Comparison of ENCODE assay signal across 21 cellular contexts in genomic region chr9:133948571-133949485, GRCh38. TPM values are rescaled to one million over a fixed set of nuclear protein-coding genes. Genes with fewer than 3 reads are reported as not detected.
DNase-seq lines count a peak whose midpoint lies in the region; ATAC-seq and TF ChIP-seq lines count a peak whose summit lies in the region.
"Had no signal": no experiment of that assay in that cellular context is flagged by ENCODE, and none has a peak within 500 bp of the region (broad histone marks: within the 10 kb centered on the region; RNA-seq: fewer than 3 reads in every experiment).

No MANE protein-coding gene starts in this region.

- intact Hi-C loops in right cardiac atrium (cut with DNase I), result loop anchor here in 1 of 4 donors (2.0 kb wide), 1 partner anchor 42 kb away; no protein-coding TSS in a partner anchor
- intact Hi-C loops in naive thymus-derived CD4-positive, alpha-beta T cell (cut with micrococcal nuclease), result no loop called here

- 89% methylated on average over 31 of the region's 31 CpGs for WGBS in right cardiac atrium

- no peaks in the 10 kb centered on the region for H3K36me3 Mint-ChIP-seq in naive thymus-derived CD4-positive, alpha-beta T cell

- H3K4me1 Mint-ChIP-seq in naive thymus-derived CD4-positive, alpha-beta T cell, result peaks cover 0 to 3% (median under 1%) of the 10 kb centered on the region in 7 donors

- H3K27ac ChIP-seq in right cardiac atrium (ENCODE audit: low read length) (no peak overlapping the region), foreskin keratinocyte (no peak overlapping the region)
- no peak overlapping the region for H3K27ac ChIP-seq in naive thymus-derived CD4-positive, alpha-beta T cell (ENCODE audit: low read depth, low read length)
- H3K27ac ChIP-seq: 22Rv1, coronary artery, prostate gland had no signal

- no peaks in the 10 kb centered on the region for H3K36me3 ChIP-seq in naive thymus-derived CD4-positive, alpha-beta T cell (ENCODE audit: control insufficient read depth in 2 of 3, insufficient read depth in 3 of 3, low read length in 3 of 3)
- H3K36me3 ChIP-seq: prostate gland had no signal

- H3K27me3 ChIP-seq in right cardiac atrium (ENCODE audit: control insufficient read depth, insufficient read depth) (no peaks in the 10 kb centered on the region), foreskin keratinocyte (no peaks in the 10 kb centered on the region)
- H3K27me3 ChIP-seq in naive thymus-derived CD4-positive, alpha-beta T cell (ENCODE audit: control insufficient read depth in 2 of 2, insufficient read depth in 2 of 2, low read length in 2 of 2), result no peaks in the 10 kb centered on the region

- no peak overlapping the region for H3K27ac Mint-ChIP-seq in naive thymus-derived CD4-positive, alpha-beta T cell

- no peak overlapping the region for H3K4me3 ChIP-seq in right cardiac atrium (ENCODE audit: low read length)
- no peak overlapping the region for H3K4me3 ChIP-seq in naive thymus-derived CD4-positive, alpha-beta T cell (ENCODE audit: low read length)
- H3K4me3 ChIP-seq: coronary artery, prostate gland had no signal

- ATAC-seq in right cardiac atrium (no peak), foreskin keratinocyte (no peak), HG02763 (IDR thresholded peaks at IDR 0.05; ENCODE audit: unreplicated experiment) (no peak)
- ATAC-seq in naive thymus-derived CD4-positive, alpha-beta T cell, result no peak
- ATAC-seq: HCT116 had no signal

- no peaks in the 10 kb centered on the region for H3K27me3 Mint-ChIP-seq in naive thymus-derived CD4-positive, alpha-beta T cell

- POLR2A ChIA-PET in naive thymus-derived CD4-positive, alpha-beta T cell (lab: Charles Lee), result no interaction called here

- H3K4me1 ChIP-seq in right cardiac atrium (ENCODE audit: control insufficient read depth, insufficient read depth, low read length), result peaks cover 3% of the 10 kb centered on the region
- peaks cover 3% of the 10 kb centered on the region for H3K4me1 ChIP-seq in foreskin keratinocyte
- no peaks in the 10 kb centered on the region for H3K4me1 ChIP-seq in naive thymus-derived CD4-positive, alpha-beta T cell (ENCODE audit: control insufficient read depth in 2 of 2, insufficient read depth in 2 of 2, low read length in 2 of 2)
- H3K4me1 ChIP-seq: prostate gland had no signal

- no peaks in the 10 kb centered on the region for H3K9me3 ChIP-seq in right cardiac atrium (ENCODE audit: control insufficient read depth, low read length)
- H3K9me3 ChIP-seq in naive thymus-derived CD4-positive, alpha-beta T cell (ENCODE audit: control insufficient read depth in 2 of 3, low read length in 3 of 3), result no peaks in the 10 kb centered on the region
- H3K9me3 ChIP-seq: prostate gland had no signal

- no peaks in the 10 kb centered on the region for H3K9me3 Mint-ChIP-seq in naive thymus-derived CD4-positive, alpha-beta T cell

- DNase-seq in DMS79 treated with DMSO at 0.1 percent for 48 hours (lab: John Stamatoyannopoulos, UW) (peak; percentile 50), DMS79 (lab: John Stamatoyannopoulos, UW) (no peak), RPMI7951 (ENCODE audit: low read depth) (peak; percentile 34), right cardiac atrium (peak; percentile 10 to 35 (median 30)), retina (peak; percentile 47), foreskin keratinocyte (no peak)
- no peak for DNase-seq in naive thymus-derived CD4-positive, alpha-beta T cell
- DNase-seq: activated CD4-positive, alpha-beta T cell treated with anti-CD3 and anti-CD28 coated beads for 4 hours; activated CD8-positive, alpha-beta memory T cell treated with anti-CD3 and anti-CD28 coated beads, Interleukin-2, amount 50 U/mL, for 4 hours; activated gamma-delta T cell; anterior cingulate cortex; DMS 273 treated with DMSO at 0.1 percent for 48 hours; foreskin fibroblast; NCI-H2029; NCI-H748 treated with DMSO at 0.1 percent for 48 hours; stimulated activated naive CD4-positive, alpha-beta T cell had no signal

- CTCF ChIA-PET in naive thymus-derived CD4-positive, alpha-beta T cell (lab: Charles Lee), result no interaction called here

- no peak for TF ChIP-seq CTCF in foreskin keratinocyte (conservative IDR thresholded peaks at IDR 0.05)

- H3K4me3 Mint-ChIP-seq in naive thymus-derived CD4-positive, alpha-beta T cell, result no peak overlapping the region

RNA-seq across cellular contexts. Expression of gene VAV2, which starts 43.3 kb away (rescaled TPM):
- 10.3 and 16.2 TPM in 2 replicates for total RNA-seq in RPMI7951 (2014; rRNA removed; shearing (Covaris generic))
- total RNA-seq in right cardiac atrium (10 to 100 TPM in 1 of 4 donors, 1 to 10 TPM in 3; 6.3 to 11.4 (median 8.2) TPM), foreskin keratinocyte (31.8 and 45.1 TPM in 2 replicates)
- polyA plus RNA-seq in right cardiac atrium (4.7 TPM), foreskin keratinocyte (19.4 and 24.1 TPM in 2 replicates)
- 10 to 100 TPM in 1 of 5 experiments, 1 to 10 TPM in 4; 1.9 to 14.4 (median 3.2) TPM for total RNA-seq in naive thymus-derived CD4-positive, alpha-beta T cell
- under 1 TPM; 0.18 to 0.31 TPM for polyA plus RNA-seq in naive thymus-derived CD4-positive, alpha-beta T cell

Comparison
In these comparisons a context has a peak if more than half of its experiments do, and no peak if none do; other contexts are left out.
1. DNase-seq: peak in DMS79 treated with DMSO at 0.1 percent for 48 hours (single experiment), RPMI7951 (single experiment), right cardiac atrium (3 of 3) and retina (single experiment); none in DMS79 (single experiment), foreskin keratinocyte (0 of 2) and naive thymus-derived CD4-positive, alpha-beta T cell (0 of 9).